Comparison of ENCODE assay signal across 1 cellular context in the genomic region with DNA sequence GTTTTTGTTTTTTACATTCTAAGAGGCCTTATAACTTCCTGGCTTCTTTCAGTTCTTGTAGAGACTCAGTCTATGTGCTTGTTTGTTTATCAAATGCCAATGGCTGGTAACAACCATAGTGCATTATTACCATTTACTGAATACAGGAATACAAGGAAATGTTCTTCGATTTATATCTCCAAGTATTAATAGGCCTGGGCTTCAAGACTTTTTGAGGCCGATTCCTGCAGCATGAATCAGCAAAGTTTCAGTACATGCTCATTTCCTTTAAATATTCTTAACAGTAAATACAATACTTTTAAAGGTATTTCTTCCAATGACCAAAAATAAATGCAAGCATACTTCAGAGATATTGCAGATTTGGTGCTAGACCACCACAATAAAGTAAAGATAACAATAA.
TF ChIP-seq lines count a peak whose summit lies in the region.

No MANE protein-coding gene starts in this region.

TF ChIP-seq in IMR-90, 13 proteins besides CTCF, POLR2A, EP300 and RAD21:
- TF ChIP-seq MXI1 (IDR thresholded peaks at IDR 0.05; ENCODE audit: borderline replicate concordance, low read depth, low read length) (no peak), RFX5 (IDR thresholded peaks at IDR 0.05; ENCODE audit: low read depth, low read length) (no peak), NFE2L2 (IDR thresholded peaks at IDR 0.05; ENCODE audit: low read depth, low read length) (no peak), FOS (IDR thresholded peaks at IDR 0.05; ENCODE audit: low read depth, low read length) (no peak)
- TF ChIP-seq, protein P1, sequence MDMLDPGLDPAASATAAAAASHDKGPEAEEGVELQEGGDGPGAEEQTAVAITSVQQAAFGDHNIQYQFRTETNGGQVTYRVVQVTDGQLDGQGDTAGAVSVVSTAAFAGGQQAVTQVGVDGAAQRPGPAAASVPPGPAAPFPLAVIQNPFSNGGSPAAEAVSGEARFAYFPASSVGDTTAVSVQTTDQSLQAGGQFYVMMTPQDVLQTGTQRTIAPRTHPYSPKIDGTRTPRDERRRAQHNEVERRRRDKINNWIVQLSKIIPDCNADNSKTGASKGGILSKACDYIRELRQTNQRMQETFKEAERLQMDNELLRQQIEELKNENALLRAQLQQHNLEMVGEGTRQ (IDR thresholded peaks at IDR 0.05; ENCODE audit: low read depth, low read length), result no peak
- TF ChIP-seq, protein P2, sequence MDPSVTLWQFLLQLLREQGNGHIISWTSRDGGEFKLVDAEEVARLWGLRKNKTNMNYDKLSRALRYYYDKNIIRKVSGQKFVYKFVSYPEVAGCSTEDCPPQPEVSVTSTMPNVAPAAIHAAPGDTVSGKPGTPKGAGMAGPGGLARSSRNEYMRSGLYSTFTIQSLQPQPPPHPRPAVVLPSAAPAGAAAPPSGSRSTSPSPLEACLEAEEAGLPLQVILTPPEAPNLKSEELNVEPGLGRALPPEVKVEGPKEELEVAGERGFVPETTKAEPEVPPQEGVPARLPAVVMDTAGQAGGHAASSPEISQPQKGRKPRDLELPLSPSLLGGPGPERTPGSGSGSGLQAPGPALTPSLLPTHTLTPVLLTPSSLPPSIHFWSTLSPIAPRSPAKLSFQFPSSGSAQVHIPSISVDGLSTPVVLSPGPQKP (IDR thresholded peaks at IDR 0.05; ENCODE audit: borderline replicate concordance, low read depth, low read length), result no peak
